ENCODE assay signal across 7 cellular contexts in the genomic region with DNA sequence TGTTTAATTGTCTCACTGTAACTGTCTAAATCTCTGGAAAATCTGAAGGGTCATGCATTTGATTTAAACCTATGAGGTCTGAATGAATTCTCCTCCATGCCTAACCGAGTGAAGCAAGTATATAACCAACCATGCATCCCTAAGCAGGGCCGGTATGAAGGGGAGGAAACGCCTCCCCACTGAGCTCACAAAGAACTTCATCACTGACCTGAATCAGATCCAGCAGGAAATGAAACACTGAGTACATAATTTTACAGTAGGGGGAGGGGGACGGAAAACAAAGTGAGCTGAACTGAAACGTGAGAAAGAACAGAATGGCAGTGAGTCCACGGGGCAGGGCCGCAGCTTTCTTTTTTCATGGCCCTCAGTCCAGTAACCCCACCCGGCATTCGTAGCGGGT.
DNase-seq lines count a peak whose midpoint lies in the region; TF ChIP-seq lines count a peak whose summit lies in the region.
"Not testable (repeated sequence)": the region's sequence is repeated elsewhere in the genome, so short reads cannot be mapped to it uniquely, and the experiment has no call there.

No MANE protein-coding gene starts in this region.

- H3K27me3 ChIP-seq in prostate gland (replicated peaks; ENCODE audit: insufficient read depth) = not testable (repeated sequence)

- in situ Hi-C loops in astrocyte of the spinal cord (cut with HindIII; ENCODE audit: low sequenced_read_pairs) = not testable (repeated sequence)

- H3K27ac ChIP-seq in prostate gland = not testable (repeated sequence)

- WGBS in prostate gland = 23% methylated on average over 7 of the region's 10 CpGs

- intact Hi-C loops in prostate gland (cut with DNase I) = not testable (repeated sequence)

- not testable (repeated sequence) for H3K4me3 ChIP-seq in astrocyte of the spinal cord (ENCODE audit: low read depth, low read length); fibroblast of pulmonary artery (replicated peaks; ENCODE audit: low read depth, low read length); prostate gland

- DNase-seq in DMS153 treated with DMSO at 0.1 percent for 48 hours (lab: John Stamatoyannopoulos, UW; ENCODE audit: unreplicated experiment) = peak; percentile 15
- peak; percentile 5 for DNase-seq in HPDE6-E6E7 (ENCODE audit: extremely low spot score)
- peak; percentile 51 for DNase-seq in NCI-H226
- peak; percentile 46 for DNase-seq in RPMI7951 (ENCODE audit: low read depth)
- peak; percentile 85 for DNase-seq in astrocyte of the spinal cord (ENCODE audit: low read depth, low spot score)
- DNase-seq in fibroblast of pulmonary artery (ENCODE audit: low read depth) = peak; percentile 2
- DNase-seq in prostate gland (ENCODE audit: low spot score) = peak; percentile 54

- TF ChIP-seq CTCF in astrocyte of the spinal cord (IDR thresholded peaks at IDR 0.05; ENCODE audit: low read depth, low read length); fibroblast of pulmonary artery (IDR thresholded peaks at IDR 0.05; ENCODE audit: low read length, missing control alignments); prostate gland (IDR thresholded peaks at IDR 0.05): not testable (repeated sequence)

- H3K4me1 ChIP-seq in prostate gland (replicated peaks) = not testable (repeated sequence)

- not testable (repeated sequence) for TF ChIP-seq POLR2A in prostate gland (IDR thresholded peaks at IDR 0.05)

- not testable (repeated sequence) for H3K9me3 ChIP-seq in prostate gland

- not testable (repeated sequence) for H3K36me3 ChIP-seq in prostate gland

Comparison
In these comparisons a context has a peak if more than half of its experiments do, and no peak if none do; other contexts are left out.
1. DNase-seq: peak in every context shown above with its lines; median percentile 85 in astrocyte of the spinal cord; 54 in prostate gland; 51 in NCI-H226; 46 in RPMI7951; 15 in DMS153 treated with DMSO at 0.1 percent for 48 hours; 5 in HPDE6-E6E7; 2 in fibroblast of pulmonary artery.